Comparison of ENCODE assay signal across 8 cellular contexts in genomic region chr17:21253646-21254441, GRCh38. TPM values are rescaled to one million over a fixed set of nuclear protein-coding genes. Genes with fewer than 3 reads are reported as not detected.
DNase-seq lines count a peak whose midpoint lies in the region; ATAC-seq and TF ChIP-seq lines count a peak whose summit lies in the region.

No MANE protein-coding gene starts in this region.

- H3K4me3 Mint-ChIP-seq in Calu3 (ENCODE audit: low read depth, unreplicated experiment), result peak overlapping the region; percentile 65

- no TSS peak for BruUV-seq in Calu3 (replicated peaks; lab: Mats Ljungman, UMichigan)

- DNase-seq in Calu3 (no peak), body of pancreas (no peak), lung (ENCODE audit: low spot score) (peak; percentile 43), aorta (no peak), NCI-H2227 (lab: John Stamatoyannopoulos, UW; ENCODE audit: unreplicated experiment) (no peak), NCI-H748 treated with DMSO at 0.1 percent for 48 hours (lab: John Stamatoyannopoulos, UW) (no peak), G401 (ENCODE audit: low spot score) (no peak)

- in situ Hi-C loops in G401 (cut with HindIII; ENCODE audit: low sequenced_read_pairs), result no loop called here

- CTCF ChIA-PET in Calu3 (lab: Charles Lee), result interaction anchor here (0.6 kb wide), 1 partner anchor 259 kb away, joined by 3 read pairs; no protein-coding TSS in a partner anchor

- peaks cover 9% of the 10 kb centered on the region for H3K36me3 Mint-ChIP-seq in Calu3 (ENCODE audit: insufficient read depth, unreplicated experiment)

- H3K27me3 ChIP-seq in body of pancreas, result no peaks in the 10 kb centered on the region
- no peaks in the 10 kb centered on the region for H3K27me3 ChIP-seq in lung (ENCODE audit: control insufficient read depth, insufficient read depth)
- H3K27me3 ChIP-seq in aorta (ENCODE audit: control insufficient read depth in 1 of 2, insufficient read depth in 2 of 2, low read length in 1 of 2), result no peaks in the 10 kb centered on the region

- intact Hi-C loops in Calu3 (cut with micrococcal nuclease; ENCODE audit: unreplicated experiment), result no loop called here
- intact Hi-C loops in body of pancreas (cut with DNase I), result no loop called here
- intact Hi-C loops in aorta (cut with DNase I), result loop anchor here (1.0 to 10.0 kb wide), 5 partner anchors 21 to 209 kb away; partner anchors contain the start of genes TMEM11 (in 2 of the 2), DHRS7B (in 1 of the 2) and USP22 (in 1 of the 2)

- H3K4me1 Mint-ChIP-seq in Calu3 (ENCODE audit: low read depth, unreplicated experiment), result peaks cover 12% of the 10 kb centered on the region

- WGBS in body of pancreas, 2 donors, result 33 to 45% methylated on average over 12 to 15 of the region's 15 CpGs
- 44 to 49% methylated on average over 15 of the region's 15 CpGs for WGBS in lung, 2 donors
- WGBS in aorta, 2 donors, result 41% methylated on average over 15 of the region's 15 CpGs

- no peaks in the 10 kb centered on the region for H3K9me3 Mint-ChIP-seq in Calu3 (ENCODE audit: low read depth, unreplicated experiment)

- no peak overlapping the region for H3K27ac Mint-ChIP-seq in Calu3 (ENCODE audit: unreplicated experiment)

- H3K9me3 ChIP-seq in body of pancreas, result no peaks in the 10 kb centered on the region
- H3K9me3 ChIP-seq in lung (ENCODE audit: control insufficient read depth in 2 of 2, insufficient read depth in 1 of 2, low read length in 1 of 2), result no peaks in the 10 kb centered on the region
- H3K9me3 ChIP-seq in aorta (ENCODE audit: control insufficient read depth, low read length), result no peaks in the 10 kb centered on the region

- H3K27ac ChIP-seq in body of pancreas, result peak overlapping the region; percentile 56 to 76 (median 65)
- H3K27ac ChIP-seq in lung (ENCODE audit: low read depth in 1 of 2, low read length in 1 of 2), result peak overlapping the region; percentile 86 to 90
- H3K27ac ChIP-seq in aorta (ENCODE audit: low read depth in 1 of 2, low read length in 2 of 2), result peak overlapping the region in 1 of 2 donors; percentile 72

- H3K4me3 ChIP-seq in body of pancreas (peak overlapping the region in 1 of 2 donors; percentile 20), lung (peak overlapping the region; percentile 45), aorta (ENCODE audit: low read length in 2 of 2) (peak overlapping the region; percentile 63 to 86)

- H3K4me1 ChIP-seq in body of pancreas (peaks cover 23% of the 10 kb centered on the region), lung (ENCODE audit: control insufficient read depth in 2 of 2, insufficient read depth in 2 of 2, low read length in 2 of 2) (peaks cover 0 to 13% of the 10 kb centered on the region in 2 donors), aorta (ENCODE audit: control insufficient read depth in 1 of 2, insufficient read depth in 2 of 2, low read length in 2 of 2) (peaks cover 0 to 3% of the 10 kb centered on the region in 2 donors)

- no peak for TF ChIP-seq POLR2A in body of pancreas (IDR thresholded peaks at IDR 0.05)

- H3K36me3 ChIP-seq in body of pancreas (replicated peaks in 1 of 2; ENCODE audit: insufficient read depth in 1 of 2, low read depth in 2 of 2), result no peaks in the 10 kb centered on the region
- no peaks in the 10 kb centered on the region for H3K36me3 ChIP-seq in lung (ENCODE audit: control insufficient read depth in 2 of 2, insufficient read depth in 2 of 2, low read length in 2 of 2)
- H3K36me3 ChIP-seq in aorta (ENCODE audit: control insufficient read depth in 1 of 2, insufficient read depth in 2 of 2, low read length in 1 of 2), result no peaks in the 10 kb centered on the region

- TF ChIP-seq CTCF in Calu3 (IDR thresholded peaks at IDR 0.05; ENCODE audit: unreplicated experiment) (no peak), body of pancreas (IDR thresholded peaks at IDR 0.05) (no peak), lung (IDR thresholded peaks at IDR 0.05; ENCODE audit: control extremely low read depth, extremely low read depth) (no peak)

- peak; percentile 15 for ATAC-seq in HG02885 (IDR thresholded peaks at IDR 0.05; ENCODE audit: poor library complexity, unreplicated experiment)
- peak; percentile 3 for ATAC-seq in body of pancreas
- peak; percentile 10 for ATAC-seq in lung (ENCODE audit: insufficient read depth, low FRiP score)
- no peak for ATAC-seq in aorta (ENCODE audit: low FRiP score)

- peaks cover 10% of the 10 kb centered on the region for H3K27me3 Mint-ChIP-seq in Calu3 (ENCODE audit: unreplicated experiment)

RNA-seq across cellular contexts. Expression of gene NATD1, which starts 0.6 kb away (rescaled TPM):
- total RNA-seq in Calu3 (2022) (1.5 and 1.7 TPM in 2 replicates), body of pancreas (1 to 10 TPM; 2.6 to 7.0 TPM), lung (1 to 10 TPM; 6.9 to 8.1 TPM), aorta (10 to 100 TPM in 1 of 2 donors, 1 to 10 TPM in 1; 7.2 to 13.4 TPM)
- polyA plus RNA-seq in lung (1 to 10 TPM; 4.8 to 6.3 TPM), aorta (1 to 10 TPM; 3.6 to 6.2 TPM)
- total RNA-seq in G401 (2014; rRNA removed; shearing (Covaris generic)), result 3.4 TPM in 2 replicates

RNA-seq across cellular contexts. Expression of gene MAP2K3, which starts 30.7 kb away (rescaled TPM):
- total RNA-seq in Calu3 (2022) (93.5 and 111 TPM in 2 replicates), body of pancreas (10 to 100 TPM; 15.3 to 48.1 TPM), lung (100 to 1,000 TPM in 1 of 2 donors, 10 to 100 TPM in 1; 36.4 to 111 TPM), aorta (10 to 100 TPM; 58.7 to 82.6 TPM)
- polyA plus RNA-seq in lung (10 to 100 TPM; 53.9 to 99.5 TPM), aorta (10 to 100 TPM; 21.8 to 41.4 TPM)
- 35.2 and 37.9 TPM in 2 replicates for total RNA-seq in G401 (2014; rRNA removed; shearing (Covaris generic))

RNA-seq across cellular contexts. Expression of gene TMEM11, which starts 39.9 kb away (rescaled TPM):
- total RNA-seq in Calu3 (2022) (18.9 and 20.3 TPM in 2 replicates), body of pancreas (10 to 100 TPM in 1 of 2 donors, 1 to 10 TPM in 1; 7.0 to 22.4 TPM), lung (10 to 100 TPM; 12.1 to 26.1 TPM), aorta (10 to 100 TPM; 16.8 to 17.7 TPM)
- polyA plus RNA-seq in lung (10 to 100 TPM; 28.1 to 29.4 TPM), aorta (10 to 100 TPM; 18.1 to 24.5 TPM)
- total RNA-seq in G401 (2014; rRNA removed; shearing (Covaris generic)), result 31.2 and 34.4 TPM in 2 replicates

Comparison
In these comparisons a context has a peak if more than half of its experiments do, and no peak if none do; other contexts are left out.
1. intact Hi-C loops: an anchor here in aorta (1.0 to 10.0 kb wide); none called in Calu3 and body of pancreas.